Comparison of ENCODE assay signal across 9 cellular contexts in the genomic region with DNA sequence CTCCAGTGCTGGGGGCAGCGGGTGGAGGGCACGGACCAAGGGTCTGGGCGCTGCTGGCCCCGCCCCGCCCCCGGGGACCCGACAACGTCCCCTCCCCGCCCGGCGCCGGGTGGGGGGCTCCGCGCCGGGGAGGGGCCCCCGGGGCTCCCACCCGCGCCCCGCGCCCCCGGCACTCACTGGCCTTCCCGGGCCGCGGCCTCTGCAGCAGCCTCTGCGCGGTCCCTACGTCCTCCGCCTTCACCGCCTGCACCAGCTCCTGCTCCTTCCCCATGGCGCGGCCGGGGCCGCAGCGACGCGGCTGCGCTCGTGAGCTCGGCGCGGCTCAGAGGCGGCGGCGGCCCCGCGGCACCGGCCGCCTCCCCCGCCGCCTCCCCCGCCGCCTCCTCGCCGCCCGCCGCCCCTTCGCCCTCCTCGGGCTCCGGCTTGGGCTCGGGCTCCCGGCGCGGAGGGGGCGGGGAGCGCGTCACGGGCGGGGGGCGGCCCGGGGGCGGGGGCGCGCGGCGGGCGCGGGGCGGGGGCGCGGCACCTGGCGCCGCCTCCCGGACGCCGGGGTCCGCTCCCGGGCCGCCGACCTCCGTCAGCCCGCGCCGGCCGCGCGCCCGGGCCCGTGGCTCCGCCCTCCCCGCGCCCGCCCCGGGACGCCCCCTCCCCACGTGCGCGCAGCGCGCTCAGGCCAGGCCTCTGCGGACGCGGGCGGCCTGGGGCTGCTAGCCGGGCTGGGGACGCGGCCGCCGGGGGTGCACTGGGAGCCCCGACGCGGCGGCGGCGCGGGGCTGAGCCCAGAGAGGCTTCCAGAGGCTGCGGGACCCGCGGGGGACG. TPM values are rescaled to one million over a fixed set of nuclear protein-coding genes. Genes with fewer than 3 reads are reported as not detected.
DNase-seq lines count a peak whose midpoint lies in the region; ATAC-seq, FAIRE-seq and TF ChIP-seq lines count a peak whose summit lies in the region.
"Had no signal": no experiment of that assay in that cellular context is flagged by ENCODE, and none has a peak within 500 bp of the region (broad histone marks: within the 10 kb centered on the region; RNA-seq: fewer than 3 reads in every experiment).

Gene CASKIN1, minus strand, starts transcription at position 444 of the 819 bp plus-strand sequence. Its CDS starts 173 bp downstream, at position 271.

- no peak within 1 kb of the TSS for H3K4me2 ChIP-seq in OCI-LY7 (ENCODE audit: low read length)

- BruUV-seq in OCI-LY7 (replicated peaks; lab: Mats Ljungman, UMichigan), result no TSS peak

- ATAC-seq in HG02938 (IDR thresholded peaks at IDR 0.05; ENCODE audit: unreplicated experiment) (no peak), HG03196 (IDR thresholded peaks at IDR 0.05; ENCODE audit: unreplicated experiment) (no peak)

- no peaks in the 10 kb centered on the region for H3K9me2 ChIP-seq in OCI-LY7 (ENCODE audit: insufficient read depth, low read length)

- H3K27ac Mint-ChIP-seq in neural crest cell (ENCODE audit: unreplicated experiment), result peak within 1 kb of the TSS; percentile 71

- TF ChIP-seq CTCF in D721Med (IDR thresholded peaks at IDR 0.05; ENCODE audit: insufficient read depth, missing control alignments) (no peak), choroid plexus epithelial cell (conservative IDR thresholded peaks at IDR 0.05; ENCODE audit: low read depth, low read length) (no peak), neural crest cell (conservative IDR thresholded peaks at IDR 0.05) (no peak), OCI-LY7 (conservative IDR thresholded peaks at IDR 0.05; ENCODE audit: low read length) (no peak)

- H3K9me3 ChIP-seq in MG63 (no peaks in the 10 kb centered on the region), OCI-LY7 (ENCODE audit: low read length) (no peaks in the 10 kb centered on the region)
- H3K9me3 ChIP-seq: neutrophil had no signal

- no peaks in the 10 kb centered on the region for H3K9me3 Mint-ChIP-seq in neural crest cell

- H3K4me3 ChIP-seq in MG63, result peak within 1 kb of the TSS; percentile 14; the same call in 1 of the 2 replicates
- peak within 1 kb of the TSS; percentile 32 for H3K4me3 ChIP-seq in choroid plexus epithelial cell (ENCODE audit: low read depth, low read length)
- H3K4me3 ChIP-seq in OCI-LY7 (ENCODE audit: low read depth, low read length, poor library complexity, severe bottlenecking), result no peak within 1 kb of the TSS

- peaks cover 14% of the 10 kb centered on the region for H3K4me1 Mint-ChIP-seq in neural crest cell

- DNase-seq in D721Med (ENCODE audit: insufficient read length, low spot score) (peak; percentile 53), MG63 (no peak), choroid plexus epithelial cell (ENCODE audit: low read depth) (peak; percentile 17), neural crest cell (ENCODE audit: low read depth, low spot score) (no peak), OCI-LY7 (ENCODE audit: low spot score) (no peak), OCI-M2 (lab: John Stamatoyannopoulos, UW; ENCODE audit: unreplicated experiment) (no peak)

- CTCF ChIA-PET in OCI-LY7 (lab: Charles Lee; ENCODE audit: unreplicated experiment), result no interaction called here

- no peaks in the 10 kb centered on the region for H3K4me1 ChIP-seq in OCI-LY7 (ENCODE audit: insufficient read depth, low read length, poor library complexity, severe bottlenecking)

- H3K36me3 ChIP-seq in MG63, result no peaks in the 10 kb centered on the region
- no peaks in the 10 kb centered on the region for H3K36me3 ChIP-seq in OCI-LY7 (ENCODE audit: insufficient read depth, low read length)
- H3K36me3 ChIP-seq: neutrophil had no signal

- peak within 1 kb of the TSS; percentile 81 for H3K4me3 Mint-ChIP-seq in neural crest cell

- H3K27me3 Mint-ChIP-seq in neural crest cell (ENCODE audit: low read depth), result peaks cover 29% of the 10 kb centered on the region

- no peak for FAIRE-seq in D721Med (lab: Jason Lieb, UNC)

- POLR2A ChIA-PET in OCI-LY7 (lab: Charles Lee), result no interaction called here

- no peaks in the 10 kb centered on the region for H3K36me3 Mint-ChIP-seq in neural crest cell (ENCODE audit: low read depth)

- H2AFZ ChIP-seq in OCI-LY7 (ENCODE audit: low read length), result no peak within 1 kb of the TSS

- H4K20me1 ChIP-seq in OCI-LY7 (ENCODE audit: insufficient read depth, low read length), result no peaks in the 10 kb centered on the region

- peaks cover 14% of the 10 kb centered on the region for H3K27me3 ChIP-seq in MG63

- intact Hi-C loops in OCI-LY7 (cut with micrococcal nuclease; ENCODE audit: unreplicated experiment), result no loop called here

- H3K79me2 ChIP-seq in OCI-LY7 (ENCODE audit: insufficient read depth, low read depth, low read length), result no peaks in the 10 kb centered on the region

- H3K27ac ChIP-seq in OCI-LY7 (ENCODE audit: low read depth, low read length, poor library complexity, severe bottlenecking), result no peak within 1 kb of the TSS
- H3K27ac ChIP-seq: neutrophil had no signal

RNA-seq across cellular contexts. Expression of gene CASKIN1, which starts in this region (rescaled TPM):
- 0.02 and 1.0 TPM in 2 replicates for total RNA-seq in MG63 (2014; rRNA removed; shearing (Covaris generic); ENCODE audit: low replicate concordance)
- total RNA-seq in neural crest cell (18.9 and 20.2 TPM in 2 replicates), OCI-LY7 (2022) (0.06 and 0.13 TPM in 2 replicates)
- total RNA-seq in OCI-LY7 (2014; rRNA removed; shearing (Covaris generic)), result 0.09 TPM in 1 of 2 replicates, not detected in the other

Comparison
In these comparisons a context has a peak if more than half of its experiments do, and no peak if none do; other contexts are left out.
1. DNase-seq: peak in D721Med (single experiment) and choroid plexus epithelial cell (single experiment); none in MG63 (single experiment), neural crest cell (single experiment), OCI-LY7 (single experiment) and OCI-M2 (single experiment).